23 cellular contexts compared by ENCODE assay signal in genomic region chr2:139518276-139518675, GRCh38.
"Had no signal": no experiment of that assay in that cellular context is flagged by ENCODE, and none has a peak within 500 bp of the region (broad histone marks: within the 10 kb centered on the region; RNA-seq: fewer than 3 reads in every experiment).

No MANE protein-coding gene starts in this region.

- DNase-seq: kidney; left colon; left lung; lower lobe of right lung; mammary epithelial cell; mesenchymal stem cell; naive B cell; natural killer cell; nephron progenitor cell; occipital lobe; ovary; retina; right cardiac atrium; stimulated activated CD4-positive, alpha-beta T cell treated with anti-CD3 and anti-CD28 coated beads, Interleukin-12 subunit alpha, Interleukin-12 subunit beta, amount 100 ng/mL, for 4 hours; stimulated activated CD4-positive, alpha-beta T cell treated with anti-CD3 and anti-CD28 coated beads, Interleukin-15, amount 100 ng/mL, for 24 hours; stimulated activated CD4-positive, alpha-beta T cell treated with anti-CD3 and anti-CD28 coated beads, Interleukin-2, amount 100 ng/mL, for 24 hours; stimulated activated CD4-positive, alpha-beta T cell treated with anti-CD3 and anti-CD28 coated beads, Interleukin-4, amount 100 ng/mL, for 1 hour; stimulated activated naive B cell treated with anti-CD40 and anti-IgM and Interleukin-4, amounts not matched to agents 10 μg/mL and 1 μg/mL and 100 μg/mL, for 72 hours; stimulated activated naive CD8-positive, alpha-beta T cell treated with anti-CD3 and anti-CD28 coated beads, Interleukin-15, Interleukin-2, amounts not matched to agents 100 U/mL and 50 U/mL, for 24 hours; stomach; tibial artery; trophoblast cell; upper lobe of right lung had no signal
